In the genomic region with DNA sequence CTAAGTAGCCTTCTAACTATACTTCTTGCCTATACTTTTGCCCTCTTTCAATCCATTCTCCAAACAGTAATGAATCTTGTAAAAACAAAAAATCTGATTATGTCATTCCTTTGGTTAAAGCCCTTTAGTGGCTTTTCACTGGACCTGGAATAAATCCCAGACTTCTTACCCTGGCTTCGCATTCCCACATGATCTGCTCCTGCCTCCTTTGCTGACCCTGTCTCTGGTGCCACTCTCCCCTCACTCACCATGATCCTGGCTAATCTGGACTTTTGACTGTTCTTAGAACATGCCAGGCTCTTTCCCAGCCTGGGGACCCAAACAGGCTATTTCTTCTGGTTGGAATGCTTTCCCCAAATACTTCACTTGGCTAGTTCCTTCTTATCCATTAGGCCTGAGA, we compare ENCODE assay signal across 28 cellular contexts.
"Had no signal": no experiment of that assay in that cellular context is flagged by ENCODE, and none has a peak within 500 bp of the region (broad histone marks: within the 10 kb centered on the region; RNA-seq: fewer than 3 reads in every experiment).

No MANE protein-coding gene starts in this region.

- H3K27ac ChIP-seq: adrenal gland, brain microvascular endothelial cell, cardiac muscle cell, SJCRH30, SK-N-MC, WERI-Rb-1 had no signal

- H3K36me3 ChIP-seq: adrenal gland, brain microvascular endothelial cell, cardiac muscle cell, SJCRH30, WERI-Rb-1 had no signal

- H3K4me1 ChIP-seq: adrenal gland, SJCRH30 had no signal

- H3K9me3 Mint-ChIP-seq: activated CD4-positive, alpha-beta T cell treated with anti-CD3 and anti-CD28 coated beads, Interleukin-2, amount 10 ng/mL, durations not matched to agents 7 days and 5 days; activated naive CD4-positive, alpha-beta T cell treated with anti-CD3 and anti-CD28 coated beads for 36 hours; activated naive CD4-positive, alpha-beta T cell treated with anti-CD3 and anti-CD28 coated beads, Interleukin-2, amount 50 U/mL, for 72 hours; activated T-cell treated with anti-CD3 and anti-CD28 coated beads, Interleukin-2, amount 50 U/mL, for 24 hours; central memory CD8-positive, alpha-beta T cell had no signal

- H3K9me3 ChIP-seq: adrenal gland, SJCRH30 had no signal

- H3K27me3 ChIP-seq: adrenal gland, brain microvascular endothelial cell, cardiac muscle cell, SJCRH30 had no signal

- DNase-seq: activated CD4-positive, alpha-beta T cell treated with anti-CD3 and anti-CD28 coated beads for 1 hour; activated CD4-positive, alpha-beta T cell treated with anti-CD3 and anti-CD28 coated beads, Interleukin-2, amount 10 ng/mL, durations not matched to agents 7 days and 5 days; activated CD4-positive, alpha-beta T cell treated with anti-CD3 and anti-CD28 coated beads, Interleukin-2, amount 50 U/mL, for 48 hours; activated CD4-positive, CD25-positive, alpha-beta regulatory T cell; activated CD8-positive, alpha-beta T cell treated with anti-CD3 and anti-CD28 coated beads, Interleukin-2, amount 10 ng/mL, durations not matched to agents 7 days and 5 days; activated gamma-delta T cell treated with Interleukin-2 at 50 U/mL for 16 hours; activated naive CD4-positive, alpha-beta T cell treated with anti-CD3 and anti-CD28 coated beads for 36 hours; activated T-cell treated with anti-CD3 and anti-CD28 coated beads, Interleukin-2, amount 50 U/mL, for 24 hours; adrenal gland; brain microvascular endothelial cell; Karpas-422; KBM-7; NCI-H1105 treated with DMSO at 0.1 percent for 48 hours; NCI-H1436 treated with DMSO at 0.1 percent for 48 hours; NCI-H1694 treated with DMSO at 0.1 percent for 48 hours; NCI-H2029; NCI-H510A treated with DMSO at 0.1 percent for 48 hours; NCI-H526 treated with DMSO at 0.1 percent for 48 hours; NCI-H774; SHP77; SJCRH30; T1000; WERI-Rb-1 had no signal

- H3K27me3 Mint-ChIP-seq: activated CD4-positive, alpha-beta T cell treated with anti-CD3 and anti-CD28 coated beads, Interleukin-2, amount 10 ng/mL, durations not matched to agents 7 days and 5 days; activated T-cell treated with anti-CD3 and anti-CD28 coated beads, Interleukin-2, amount 50 U/mL, for 24 hours had no signal

- H3K36me3 Mint-ChIP-seq: activated naive CD4-positive, alpha-beta T cell treated with anti-CD3 and anti-CD28 coated beads, Interleukin-2, amount 50 U/mL, for 72 hours had no signal

- H3K4me3 ChIP-seq: adrenal gland, cardiac muscle cell, SJCRH30, SK-N-MC had no signal

- H3K4me3 Mint-ChIP-seq: activated CD4-positive, alpha-beta T cell treated with anti-CD3 and anti-CD28 coated beads, Interleukin-2, amount 10 ng/mL, durations not matched to agents 7 days and 5 days; activated CD8-positive, alpha-beta T cell treated with anti-CD3 and anti-CD28 coated beads, Interleukin-2, amount 10 ng/mL, durations not matched to agents 7 days and 5 days; activated naive CD4-positive, alpha-beta T cell treated with anti-CD3 and anti-CD28 coated beads for 36 hours; activated T-cell treated with anti-CD3 and anti-CD28 coated beads, Interleukin-2, amount 50 U/mL, for 24 hours; central memory CD8-positive, alpha-beta T cell had no signal

- H3K27ac Mint-ChIP-seq: activated CD4-positive, alpha-beta T cell treated with anti-CD3 and anti-CD28 coated beads, Interleukin-2, amount 10 ng/mL, durations not matched to agents 7 days and 5 days; activated CD8-positive, alpha-beta T cell treated with anti-CD3 and anti-CD28 coated beads, Interleukin-2, amount 10 ng/mL, durations not matched to agents 7 days and 5 days; activated naive CD4-positive, alpha-beta T cell treated with anti-CD3 and anti-CD28 coated beads for 36 hours; activated naive CD4-positive, alpha-beta T cell treated with anti-CD3 and anti-CD28 coated beads, Interleukin-2, amount 50 U/mL, for 72 hours; activated T-cell treated with anti-CD3 and anti-CD28 coated beads, Interleukin-2, amount 50 U/mL, for 24 hours had no signal

- ATAC-seq: activated CD8-positive, alpha-beta T cell treated with anti-CD3 and anti-CD28 coated beads, Interleukin-2, amount 10 ng/mL, durations not matched to agents 7 days and 5 days; activated naive CD4-positive, alpha-beta T cell treated with anti-CD3 and anti-CD28 coated beads, Interleukin-2, amount 50 U/mL, for 72 hours; Panc1 had no signal
